In the genomic region with DNA sequence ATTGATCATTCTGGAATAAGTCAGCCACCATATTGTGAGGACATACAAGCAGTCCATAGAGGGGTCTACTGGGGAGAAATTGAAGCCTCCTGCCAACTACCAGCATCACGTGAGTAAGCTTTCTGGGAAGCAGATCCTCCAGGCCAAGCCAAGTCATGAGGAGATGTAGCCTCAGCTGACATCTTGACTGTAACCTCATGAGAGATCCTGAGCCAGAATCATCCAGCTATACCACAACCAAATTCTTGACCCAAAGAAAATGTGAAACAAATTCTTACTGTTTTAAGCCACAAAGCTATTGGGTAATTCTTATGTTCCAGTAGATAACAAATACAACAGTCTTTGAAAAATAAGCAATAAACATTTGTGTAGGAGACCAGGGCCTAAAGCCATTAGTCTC, we compare ENCODE assay signal across 14 cellular contexts.
"Had no signal": no experiment of that assay in that cellular context is flagged by ENCODE, and none has a peak within 500 bp of the region (broad histone marks: within the 10 kb centered on the region; RNA-seq: fewer than 3 reads in every experiment).

No MANE protein-coding gene starts in this region.

- H3K9me3 ChIP-seq: gastrocnemius medialis, heart right ventricle, left ventricle myocardium inferior had no signal

- H3K4me3 ChIP-seq: gastrocnemius medialis, heart right ventricle, left ventricle myocardium inferior had no signal

- H3K36me3 ChIP-seq: gastrocnemius medialis, heart right ventricle, left ventricle myocardium inferior had no signal

- DNase-seq: activated CD4-positive, alpha-beta memory T cell treated with anti-CD3 and anti-CD28 coated beads for 36 hours; activated CD4-positive, alpha-beta T cell treated with anti-CD3 and anti-CD28 coated beads for 1 hour; activated effector memory CD4-positive, alpha-beta T cell treated with anti-CD3 and anti-CD28 coated beads, Interleukin-2, amount 50 U/mL, for 16 hours; activated T-cell treated with anti-CD3 and anti-CD28 coated beads, Interleukin-2, amount 50 U/mL, for 4 hours; cortex of kidney; effector memory CD4-positive, alpha-beta T cell; gastrocnemius medialis; heart right ventricle; islet precursor cell; left ventricle myocardium inferior; mesendoderm; stimulated activated CD4-positive, alpha-beta T cell treated with anti-CD3 and anti-CD28 coated beads, Interleukin-15, amount 100 ng/mL, for 24 hours; stimulated activated CD4-positive, alpha-beta T cell treated with anti-CD3 and anti-CD28 coated beads, Interleukin-4, amount 100 ng/mL, for 24 hours had no signal

- H3K27me3 ChIP-seq: gastrocnemius medialis, heart right ventricle had no signal

- ATAC-seq: activated naive CD4-positive, alpha-beta T cell treated with anti-CD3 and anti-CD28 coated beads, Interleukin-2, amount 50 U/mL, for 72 hours; activated T-cell treated with anti-CD3 and anti-CD28 coated beads, Interleukin-2, amount 50 U/mL, for 4 hours; gastrocnemius medialis; heart right ventricle had no signal

- H3K27ac ChIP-seq: gastrocnemius medialis, heart right ventricle, left ventricle myocardium inferior had no signal
